In genomic region chr15:73800662-73801345, GRCh38 we compare ENCODE assay signal across 8 cellular contexts. TPM values are rescaled to one million over a fixed set of nuclear protein-coding genes. Genes with fewer than 3 reads are reported as not detected.
A peak's percentile ranks its signal among the peaks of the same experiment; 100 is the strongest.
DNase-seq lines count a peak whose midpoint lies in the region; ATAC-seq and TF ChIP-seq lines count a peak whose summit lies in the region.

No MANE protein-coding gene starts in this region.

- no peaks in the 10 kb centered on the region for H3K27me3 ChIP-seq in foreskin keratinocyte

- ATAC-seq in foreskin keratinocyte (peak; percentile 72), HG02938 (IDR thresholded peaks at IDR 0.05; ENCODE audit: unreplicated experiment) (no peak), HG02571 (IDR thresholded peaks at IDR 0.05; ENCODE audit: unreplicated experiment) (no peak)

- DNase-seq in EH (ENCODE audit: low read depth) (peak; percentile 87), RPMI7951 (ENCODE audit: low read depth) (peak; percentile 87), foreskin keratinocyte (peak; percentile 47 to 68), pulmonary artery endothelial cell (ENCODE audit: low read depth, low spot score) (peak; percentile 30), RKO (ENCODE audit: low spot score) (no peak)
- DNase-seq in activated CD8-positive, alpha-beta memory T cell treated with anti-CD3 and anti-CD28 coated beads for 24 hours, result no peak

- H3K4me1 ChIP-seq in foreskin keratinocyte, result peaks cover 9% of the 10 kb centered on the region

- no peak overlapping the region for H3K27ac ChIP-seq in foreskin keratinocyte

- no peak for TF ChIP-seq CTCF in foreskin keratinocyte (conservative IDR thresholded peaks at IDR 0.05)

RNA-seq across cellular contexts. Expression of gene INSYN1, which starts 47.7 kb away (rescaled TPM):
- not detected in 2 replicates for total RNA-seq in RPMI7951 (2014; rRNA removed; shearing (Covaris generic))
- total RNA-seq in foreskin keratinocyte (0.24 and 0.35 TPM in 2 replicates), pulmonary artery endothelial cell (0.11 and 0.26 TPM in 2 replicates)
- 0.26 and 0.29 TPM in 2 replicates for polyA plus RNA-seq in foreskin keratinocyte

Comparison
In these comparisons a context has a peak if more than half of its experiments do, and no peak if none do; other contexts are left out.
1. DNase-seq: peak in EH (single experiment), RPMI7951 (single experiment), foreskin keratinocyte (2 of 2) and pulmonary artery endothelial cell (single experiment); none in RKO (single experiment) and activated CD8-positive, alpha-beta memory T cell treated with anti-CD3 and anti-CD28 coated beads for 24 hours (single experiment).